15 cellular contexts compared by ENCODE assay signal in the genomic region with DNA sequence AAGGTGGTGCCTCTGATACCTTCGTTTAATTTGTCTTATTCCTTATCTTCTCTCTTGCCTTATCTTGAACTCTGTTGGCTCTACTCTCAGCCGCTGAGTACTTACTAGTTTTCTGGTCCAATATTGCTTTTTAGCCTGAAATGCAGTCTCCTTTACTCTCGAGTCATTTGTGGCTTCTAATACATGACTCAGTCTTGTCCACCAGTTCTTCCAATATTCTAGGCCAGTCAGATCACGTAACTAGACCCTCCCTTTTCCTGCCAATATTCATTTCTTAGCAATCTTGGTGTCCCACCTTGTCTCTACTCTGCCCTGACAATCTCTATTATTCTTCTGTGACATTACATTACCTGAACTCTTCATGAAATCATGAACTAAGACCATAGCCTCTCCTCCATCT.
"Had no signal": no experiment of that assay in that cellular context is flagged by ENCODE, and none has a peak within 500 bp of the region (broad histone marks: within the 10 kb centered on the region; RNA-seq: fewer than 3 reads in every experiment).

No MANE protein-coding gene starts in this region.

- H3K9ac ChIP-seq: neural progenitor cell had no signal

- DNase-seq: activated CD4-positive, alpha-beta T cell treated with anti-CD3 and anti-CD28 coated beads, Interleukin-2, amount 50 U/mL, for 48 hours; activated naive CD4-positive, alpha-beta T cell treated with Interleukin-2 at 50 U/mL for 16 hours; aorta; head of caudate nucleus; left colon; naive B cell; spleen; stimulated activated naive CD8-positive, alpha-beta T cell treated with anti-CD3 and anti-CD28 coated beads, Interleukin-15, amount 100 ng/mL, for 72 hours had no signal

- H3K36me3 ChIP-seq: cardiac muscle cell, neural progenitor cell had no signal

- H3K27ac ChIP-seq: cardiac muscle cell, neural progenitor cell, spleen had no signal

- H3K9me3 ChIP-seq: spleen had no signal

- H3K27me3 ChIP-seq: cardiac muscle cell, neural progenitor cell, spleen had no signal

- H2AFZ ChIP-seq: neural progenitor cell had no signal

- H3K4me1 ChIP-seq: neural progenitor cell, spleen had no signal

- H3K4me2 ChIP-seq: neural progenitor cell had no signal

- H3K4me3 ChIP-seq: cardiac muscle cell, lung, neural progenitor cell, spleen had no signal

- ATAC-seq: activated CD4-positive, CD25-positive, alpha-beta regulatory T cell treated with anti-CD3 and anti-CD28 coated beads, Interleukin-2, amount 50 U/mL, for 24 hours; activated T-helper 17 cell treated with anti-CD3 and anti-CD28 coated beads, Interleukin-2, amount 50 U/mL, for 72 hours; esophagus mucosa; left colon; sciatic nerve; stimulated activated naive CD8-positive, alpha-beta T cell treated with anti-CD3 and anti-CD28 coated beads, Interleukin-15, amount 100 ng/mL, for 72 hours had no signal
